In the genomic region with DNA sequence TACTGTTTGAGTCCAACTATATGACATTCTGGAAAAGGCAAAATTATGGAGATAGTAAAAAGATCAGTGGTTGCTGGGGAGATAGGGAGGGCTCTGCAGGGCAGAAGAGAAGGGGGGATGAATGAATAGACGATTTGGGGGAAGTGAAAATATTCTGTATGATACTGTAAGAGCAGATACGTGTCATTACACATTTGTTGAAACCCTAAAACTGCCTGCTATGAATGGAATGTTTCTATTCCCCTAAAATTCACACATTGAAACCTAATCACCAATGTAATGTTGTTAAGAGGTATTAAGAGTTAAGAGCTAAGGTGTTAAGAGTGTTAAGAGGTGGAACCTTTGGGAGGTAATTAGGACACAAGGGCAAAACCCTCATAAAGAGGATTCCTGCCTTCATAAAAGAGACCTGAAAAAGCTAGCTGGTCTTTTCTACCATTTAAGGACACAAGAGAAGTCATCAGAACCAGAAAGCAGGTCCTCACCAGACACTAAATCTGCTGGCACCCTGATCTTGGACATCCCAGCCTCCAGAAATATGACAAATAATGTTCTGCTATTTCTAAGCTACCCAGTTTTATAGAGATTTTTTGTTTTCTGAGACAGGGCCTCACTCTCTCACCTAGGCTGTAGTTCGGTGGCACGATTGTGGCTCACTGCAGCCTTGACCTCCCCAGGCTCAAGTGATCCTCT, we compare ENCODE assay signal across 11 cellular contexts.
DNase-seq lines count a peak whose midpoint lies in the region; ATAC-seq and TF ChIP-seq lines count a peak whose summit lies in the region.
"Had no signal": no experiment of that assay in that cellular context is flagged by ENCODE, and none has a peak within 500 bp of the region (broad histone marks: within the 10 kb centered on the region; RNA-seq: fewer than 3 reads in every experiment).

No MANE protein-coding gene starts in this region.

- peak overlapping the region; percentile 21; the same call in 1 of the 2 replicates for H3K9ac ChIP-seq in OCI-LY3 (ENCODE audit: low read length)

- H4K20me1 ChIP-seq in OCI-LY3 (ENCODE audit: insufficient read depth, low read length), result no peaks in the 10 kb centered on the region

- no peaks in the 10 kb centered on the region for H3K79me2 ChIP-seq in OCI-LY3 (ENCODE audit: low read length)

- ATAC-seq in GM19372 (IDR thresholded peaks at IDR 0.05; ENCODE audit: low read depth, unreplicated experiment) (peak; percentile 71), HG02852 (IDR thresholded peaks at IDR 0.05; ENCODE audit: unreplicated experiment) (peak; percentile 91)
- ATAC-seq: natural killer cell had no signal

- H3K27ac ChIP-seq in OCI-LY3 (ENCODE audit: low read length), result peak overlapping the region; percentile 60
- H3K27ac ChIP-seq: breast epithelium had no signal

- H3K4me2 ChIP-seq in OCI-LY3 (ENCODE audit: low read length), result peak overlapping the region; percentile 68

- peaks cover 21% of the 10 kb centered on the region for H3K4me1 ChIP-seq in OCI-LY3 (ENCODE audit: low read length)
- H3K4me1 ChIP-seq: breast epithelium had no signal

- in situ Hi-C loops in KBM-7 (cut with MboI; ENCODE audit: low pct_unique_long_range_greater_than_20kb, low sequenced_read_pairs), result no loop called here

- H3K36me3 ChIP-seq in OCI-LY3 (replicated peaks; ENCODE audit: low read depth, low read length), result peaks cover 3% of the 10 kb centered on the region

- H2AFZ ChIP-seq in OCI-LY3 (ENCODE audit: low read depth, low read length), result no peak overlapping the region

- H3K27me3 ChIP-seq in OCI-LY3 (ENCODE audit: low read depth, low read length), result no peaks in the 10 kb centered on the region
- H3K27me3 ChIP-seq: breast epithelium had no signal

- peak overlapping the region; percentile 39 for H3K4me3 ChIP-seq in OCI-LY3 (ENCODE audit: low read length)
- H3K4me3 ChIP-seq: breast epithelium had no signal

- peak; percentile 23 for DNase-seq in GM10266 (ENCODE audit: extremely low spot score)
- DNase-seq in anterior cingulate cortex (lab: John Stamatoyannopoulos, UW), result no peak
- no peak for DNase-seq in activated CD4-positive, CD25-positive, alpha-beta regulatory T cell (lab: John Stamatoyannopoulos, UW)
- no peak for DNase-seq in KBM-7
- no peak for DNase-seq in T-helper 2 cell
- DNase-seq: natural killer cell, NCI-H69 had no signal

- TF ChIP-seq CTCF in GM10266 (IDR thresholded peaks at IDR 0.05; ENCODE audit: control insufficient read depth, insufficient read depth, low read depth, missing control alignments) (no peak), OCI-LY3 (IDR thresholded peaks at IDR 0.05; ENCODE audit: low read depth, low read length) (no peak)

- H3K9me3 ChIP-seq in OCI-LY3 (ENCODE audit: insufficient read depth, low read length), result no peaks in the 10 kb centered on the region
- H3K9me3 ChIP-seq: breast epithelium had no signal
